In genomic region chr16:401468-402348, GRCh38 we compare ENCODE assay signal across 8 cellular contexts. TPM values are rescaled to one million over a fixed set of nuclear protein-coding genes. Genes with fewer than 3 reads are reported as not detected.
A peak's percentile ranks its signal among the peaks of the same experiment; 100 is the strongest.
DNase-seq lines count a peak whose midpoint lies in the region; ATAC-seq and TF ChIP-seq lines count a peak whose summit lies in the region.

TSS of gene DECR2 (plus strand) at chr16:401885. CDS start at chr16:401964, 79 bp downstream.

- POLR2A ChIA-PET in AG04449 (lab: Yijun Ruan, JAX), result interaction anchor here (0.8 to 1.5 kb wide), 3 partner anchors 19 to 126 kb away, joined by 3 to 6 read pairs (median 3); partner anchors contain the start of genes CAPN15 and MRPL28

- H3K27ac ChIP-seq in colonic mucosa, result peak within 1 kb of the TSS; percentile 93

- H3K36me3 ChIP-seq in colonic mucosa, result no peaks in the 10 kb centered on the region

- H3K4me1 ChIP-seq in colonic mucosa, result peaks cover under 1% of the 10 kb centered on the region

- DNase-seq in AG04449 (ENCODE audit: low read depth, low spot score) (no peak), NCI-H345 treated with DMSO at 0.1 percent for 48 hours (lab: John Stamatoyannopoulos, UW; ENCODE audit: unreplicated experiment) (peak; percentile 78), colonic mucosa (peak; percentile 98), left kidney (ENCODE audit: low read depth, low spot score) (peak; percentile 97)
- peak; percentile 99 for DNase-seq in activated CD4-positive, alpha-beta T cell treated with anti-CD3 and anti-CD28 coated beads for 48 hours
- DNase-seq in stimulated activated CD4-positive, alpha-beta T cell treated with anti-CD3 and anti-CD28 coated beads, Interleukin-1b, Interleukin-23, amount 100 ng/mL, for 48 hours, result peak; percentile 96

- H3K9me3 ChIP-seq in colonic mucosa, result no peaks in the 10 kb centered on the region

- CTCF ChIA-PET in AG04449 (lab: Yijun Ruan, JAX), result interaction anchor here (1.0 to 1.8 kb wide), 2 partner anchors 13 to 22 kb away, joined by 4 to 5 read pairs; no protein-coding TSS in a partner anchor

- TF ChIP-seq CTCF in AG04449 (IDR thresholded peaks at IDR 0.05; ENCODE audit: insufficient read depth, low read length, missing control alignments) (peak; percentile 71), colonic mucosa (IDR thresholded peaks at IDR 0.05) (no peak)

- H3K27me3 ChIP-seq in colonic mucosa, result no peaks in the 10 kb centered on the region

- intact Hi-C loops in colonic mucosa (cut with DNase I), result no loop called here

- peak within 1 kb of the TSS; percentile 76 to 96 for H3K9ac ChIP-seq in colonic mucosa (ENCODE audit: low read depth in 2 of 2, low read length in 2 of 2)

- peak within 1 kb of the TSS; percentile 81 for H3K4me3 ChIP-seq in AG04449 (ENCODE audit: low read depth, low read length)
- H3K4me3 ChIP-seq in colonic mucosa, result peak within 1 kb of the TSS; percentile 55

- ATAC-seq in GM18858 (IDR thresholded peaks at IDR 0.05; ENCODE audit: unreplicated experiment) (peak; percentile 32), HG03108 (IDR thresholded peaks at IDR 0.05; ENCODE audit: unreplicated experiment) (peak; percentile 50)

RNA-seq across cellular contexts. Expression of gene DECR2, which starts in this region (rescaled TPM):
- total RNA-seq in colonic mucosa, result 10 to 100 TPM; 31.3 to 50.2 TPM
